Comparison of ENCODE assay signal across 8 cellular contexts in the genomic region with DNA sequence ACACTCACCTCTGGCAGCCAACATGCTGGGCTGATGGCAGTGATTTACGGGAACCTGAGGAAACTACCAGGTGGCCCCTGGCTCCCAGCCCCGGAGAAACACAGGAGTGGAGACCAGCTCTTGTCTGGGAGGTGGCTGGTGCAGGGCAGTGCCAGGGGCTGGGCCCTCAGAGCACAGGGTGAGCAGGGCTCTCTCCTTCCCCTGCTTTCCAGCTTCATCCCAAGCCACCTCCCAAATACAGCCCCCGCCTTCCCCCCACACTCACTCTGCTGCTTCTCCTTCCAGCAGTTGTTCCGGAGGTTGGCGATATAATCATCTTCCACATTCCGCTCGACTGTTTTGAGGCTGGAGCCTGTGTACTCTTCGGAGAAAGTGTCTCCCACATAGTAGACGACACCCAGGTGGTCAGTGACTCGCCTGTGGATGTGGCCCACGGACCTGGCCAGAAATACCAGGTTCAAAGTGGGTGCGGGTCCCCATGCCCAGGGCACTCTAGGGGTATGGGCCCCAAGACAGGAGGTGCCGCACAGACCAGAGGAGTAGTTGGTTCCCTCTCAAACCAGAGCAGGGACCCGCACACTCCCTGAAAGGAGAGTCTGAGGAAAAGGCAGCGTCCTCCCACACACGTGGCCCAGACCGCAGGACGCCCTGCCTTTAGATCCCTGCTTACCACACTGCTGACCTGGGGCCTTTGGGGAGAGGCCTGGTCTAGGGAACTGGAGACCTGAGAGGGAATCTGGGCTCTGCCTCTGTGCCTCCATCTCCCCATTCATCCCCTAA. TPM values are rescaled to one million over a fixed set of nuclear protein-coding genes. Genes with fewer than 3 reads are reported as not detected.
A peak's percentile ranks its signal among the peaks of the same experiment; 100 is the strongest.
DNase-seq lines count a peak whose midpoint lies in the region; ATAC-seq and TF ChIP-seq lines count a peak whose summit lies in the region.

No MANE protein-coding gene starts in this region.

- ATAC-seq in HCT116 (no peak), GM18519 (IDR thresholded peaks at IDR 0.05; ENCODE audit: low FRiP score, unreplicated experiment) (no peak), HG03025 (IDR thresholded peaks at IDR 0.05; ENCODE audit: low FRiP score, unreplicated experiment) (no peak), HG02571 (IDR thresholded peaks at IDR 0.05; ENCODE audit: unreplicated experiment) (no peak)

- H3K4me3 ChIP-seq in HCT116 (replicated peaks in 1 of 2; ENCODE audit: low read depth in 1 of 2, low read length in 2 of 2) (no peak overlapping the region), left ventricle myocardium inferior (peak overlapping the region; percentile 17), skeletal muscle tissue (ENCODE audit: low read length in 3 of 3) (no peak overlapping the region)

- no peak overlapping the region for H2AFZ ChIP-seq in HCT116 (ENCODE audit: low read depth, low read length, poor library complexity, severe bottlenecking)

- no peak overlapping the region; the same call in 1 of the 2 replicates for H3K4me2 ChIP-seq in HCT116 (ENCODE audit: low read length)

- peak overlapping the region; percentile 77 for H3K4me3 Mint-ChIP-seq in activated T-helper 1 cell treated with anti-CD3 and anti-CD28 coated beads, Interleukin-12 subunit alpha, Interleukin-12 subunit beta, Interleukin-2, Interleukin-4 antibody, amounts not matched to agents 30 ng/mL and 10 ng/mL and 1 ng/mL, durations not matched to agents 14 hours and 24 hours and 36 hours

- no peaks in the 10 kb centered on the region for H3K27me3 Mint-ChIP-seq in activated T-helper 1 cell treated with anti-CD3 and anti-CD28 coated beads, Interleukin-12 subunit alpha, Interleukin-12 subunit beta, Interleukin-2, Interleukin-4 antibody, amounts not matched to agents 30 ng/mL and 10 ng/mL and 1 ng/mL, durations not matched to agents 14 hours and 24 hours and 36 hours (ENCODE audit: insufficient read depth)

- DNase-seq in HCT116 (ENCODE audit: low read depth, low spot score): no peak
- DNase-seq in activated T-helper 1 cell treated with anti-CD3 and anti-CD28 coated beads, Interleukin-12 subunit alpha, Interleukin-12 subunit beta, Interleukin-2, Interleukin-4 antibody, amounts not matched to agents 30 ng/mL and 10 ng/mL and 1 ng/mL, durations not matched to agents 14 hours and 24 hours and 36 hours (ENCODE audit: low spot score): no peak
- peak; percentile 17 for DNase-seq in left ventricle myocardium inferior
- DNase-seq in ecto neural progenitor cell (ENCODE audit: low spot score): no peak

- H3K4me1 Mint-ChIP-seq in activated T-helper 1 cell treated with anti-CD3 and anti-CD28 coated beads, Interleukin-12 subunit alpha, Interleukin-12 subunit beta, Interleukin-2, Interleukin-4 antibody, amounts not matched to agents 30 ng/mL and 10 ng/mL and 1 ng/mL, durations not matched to agents 14 hours and 24 hours and 36 hours (ENCODE audit: low read depth): peaks cover 68% of the 10 kb centered on the region

- no peaks in the 10 kb centered on the region for H3K27me3 ChIP-seq in HCT116 (ENCODE audit: insufficient read depth, low read length)
- no peaks in the 10 kb centered on the region for H3K27me3 ChIP-seq in left ventricle myocardium inferior (ENCODE audit: low read depth)
- H3K27me3 ChIP-seq in skeletal muscle tissue (ENCODE audit: control insufficient read depth in 3 of 3, insufficient read depth in 3 of 3, low read length in 3 of 3): no peaks in the 10 kb centered on the region

- intact Hi-C loops in HCT116 (cut with micrococcal nuclease): loop anchor here (1.0 to 2.0 kb wide), 4 partner anchors 60 to 440 kb away; no protein-coding TSS in a partner anchor
- intact Hi-C loops in activated T-helper 1 cell treated with anti-CD3 and anti-CD28 coated beads, Interleukin-12 subunit alpha, Interleukin-12 subunit beta, Interleukin-2, Interleukin-4 antibody, amounts not matched to agents 30 ng/mL and 10 ng/mL and 1 ng/mL, durations not matched to agents 14 hours and 24 hours and 36 hours (cut with micrococcal nuclease): loop anchor here (2.0 kb wide), 1 partner anchor 380 kb away; no protein-coding TSS in a partner anchor
- intact Hi-C loops in left ventricle myocardium inferior (cut with micrococcal nuclease): loop anchor here (5.0 to 10.0 kb wide), 3 partner anchors 92 to 284 kb away; no protein-coding TSS in a partner anchor

- no peak for TF ChIP-seq RAD21 in HCT116 (IDR thresholded peaks at IDR 0.05; ENCODE audit: low read depth)

- peaks cover 32% of the 10 kb centered on the region for H3K36me3 Mint-ChIP-seq in activated T-helper 1 cell treated with anti-CD3 and anti-CD28 coated beads, Interleukin-12 subunit alpha, Interleukin-12 subunit beta, Interleukin-2, Interleukin-4 antibody, amounts not matched to agents 30 ng/mL and 10 ng/mL and 1 ng/mL, durations not matched to agents 14 hours and 24 hours and 36 hours (ENCODE audit: low read depth)

- POLR2A ChIA-PET in HCT116 (lab: Charles Lee): interaction anchor here (1.1 to 12.3 kb wide), 5 partner anchors 16 to 63 kb away, joined by 3 to 274 read pairs (median 11); a partner anchor contains a TSS

- H4K20me1 ChIP-seq in HCT116 (ENCODE audit: insufficient read depth): no peaks in the 10 kb centered on the region

- no peaks in the 10 kb centered on the region for H3K9me2 ChIP-seq in HCT116 (ENCODE audit: insufficient read depth)

- no peak overlapping the region for H3K9ac ChIP-seq in HCT116 (ENCODE audit: low read length)
- H3K9ac ChIP-seq in skeletal muscle tissue (ENCODE audit: low read depth in 1 of 3, low read length in 3 of 3): peak overlapping the region; percentile 19 to 75 (median 68)

- H3K9me3 Mint-ChIP-seq in activated T-helper 1 cell treated with anti-CD3 and anti-CD28 coated beads, Interleukin-12 subunit alpha, Interleukin-12 subunit beta, Interleukin-2, Interleukin-4 antibody, amounts not matched to agents 30 ng/mL and 10 ng/mL and 1 ng/mL, durations not matched to agents 14 hours and 24 hours and 36 hours: no peaks in the 10 kb centered on the region

- RAD21 ChIA-PET in HCT116 (lab: Charles Lee; ENCODE audit: low non-redundant PET in 1 of 2, low total read pairs in 2 of 2, uncharacterized antibody in 2 of 2, unreplicated experiment in 2 of 2): interaction anchor here in 1 of 2 experiments (0.8 to 1.0 kb wide), 2 partner anchors 211 to 288 kb away, joined by 3 to 4 read pairs; no protein-coding TSS in a partner anchor

- H3K79me2 ChIP-seq in HCT116 (ENCODE audit: insufficient read depth, low read length): no peaks in the 10 kb centered on the region

- CTCF ChIA-PET in HCT116 (lab: Charles Lee): interaction anchor here (0.6 to 2.3 kb wide), 13 partner anchors 11 to 441 kb away, joined by 3 to 17 read pairs (median 3); no protein-coding TSS in a partner anchor

- peak overlapping the region; percentile 35; the same call in 1 of the 2 replicates for H3K27ac ChIP-seq in HCT116 (ENCODE audit: low read depth, low read length)
- H3K27ac ChIP-seq in left ventricle myocardium inferior (replicated peaks): peak overlapping the region; percentile 95
- peak overlapping the region; percentile 92 for H3K27ac ChIP-seq in skeletal muscle tissue (ENCODE audit: low read depth, low read length)

- TF ChIP-seq POLR2A in HCT116 (IDR thresholded peaks at IDR 0.05; ENCODE audit: borderline replicate concordance, extremely low read depth, insufficient read depth, insufficient read length): no peak

- no TSS peak for BruUV-seq in HCT116 (replicated peaks; lab: Mats Ljungman, UMichigan)

- H3K36me3 ChIP-seq in HCT116 (ENCODE audit: control insufficient read depth in 1 of 2, insufficient read depth in 2 of 2, low read length in 2 of 2): peaks cover 5 to 13% of the 10 kb centered on the region in 2 experiments; a peak in 2 of 4 replicates
- H3K36me3 ChIP-seq in left ventricle myocardium inferior: peaks cover 45% of the 10 kb centered on the region
- H3K36me3 ChIP-seq in skeletal muscle tissue (ENCODE audit: control insufficient read depth in 3 of 3, insufficient read depth in 3 of 3, low read length in 3 of 3): peaks cover 23 to 26% (median 25%) of the 10 kb centered on the region in 3 donors

- peaks cover 16 to 30% of the 10 kb centered on the region in 2 experiments for H3K4me1 ChIP-seq in HCT116 (ENCODE audit: control insufficient read depth in 1 of 2, insufficient read depth in 2 of 2, low read length in 2 of 2)
- H3K4me1 ChIP-seq in left ventricle myocardium inferior: peaks cover 75% of the 10 kb centered on the region
- peaks cover 44 to 48% (median 48%) of the 10 kb centered on the region in 3 donors for H3K4me1 ChIP-seq in skeletal muscle tissue (ENCODE audit: control insufficient read depth in 3 of 3, insufficient read depth in 3 of 3, low read length in 3 of 3)

- no peak for TF ChIP-seq CTCF in HCT116 (IDR thresholded peaks at IDR 0.05 in 2 of 3, conservative IDR thresholded peaks at IDR 0.05 in 1 of 3; ENCODE audit: borderline replicate concordance in 1 of 3, insufficient read depth in 1 of 3, low read depth in 2 of 3, low read length in 2 of 3)
- no peak for TF ChIP-seq CTCF in left ventricle myocardium inferior (IDR thresholded peaks at IDR 0.05; ENCODE audit: borderline replicate concordance)

- no peaks in the 10 kb centered on the region for H3K9me3 ChIP-seq in HCT116 (ENCODE audit: control insufficient read depth in 1 of 2, insufficient read depth in 1 of 2, low read depth in 1 of 2, low read length in 2 of 2)
- H3K9me3 ChIP-seq in left ventricle myocardium inferior (replicated peaks): no peaks in the 10 kb centered on the region
- H3K9me3 ChIP-seq in skeletal muscle tissue (ENCODE audit: control insufficient read depth in 3 of 3, low read length in 3 of 3): no peaks in the 10 kb centered on the region

- peak overlapping the region; percentile 91 for H3K27ac Mint-ChIP-seq in activated T-helper 1 cell treated with anti-CD3 and anti-CD28 coated beads, Interleukin-12 subunit alpha, Interleukin-12 subunit beta, Interleukin-2, Interleukin-4 antibody, amounts not matched to agents 30 ng/mL and 10 ng/mL and 1 ng/mL, durations not matched to agents 14 hours and 24 hours and 36 hours

TF ChIP-seq in HCT116, 20 proteins besides CTCF, POLR2A, EP300 and RAD21 (continues in another document):
- no peak for TF ChIP-seq FOSL1 (IDR thresholded peaks at IDR 0.05; ENCODE audit: low read depth)
- TF ChIP-seq, protein P1, sequence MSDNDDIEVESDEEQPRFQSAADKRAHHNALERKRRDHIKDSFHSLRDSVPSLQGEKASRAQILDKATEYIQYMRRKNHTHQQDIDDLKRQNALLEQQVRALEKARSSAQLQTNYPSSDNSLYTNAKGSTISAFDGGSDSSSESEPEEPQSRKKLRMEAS (IDR thresholded peaks at IDR 0.05): no peak
- no peak for TF ChIP-seq CEBPB (IDR thresholded peaks at IDR 0.05; ENCODE audit: low read depth)

RNA-seq across cellular contexts. Expression of a gene that starts 18.3 kb away (rescaled TPM):
- total RNA-seq in HCT116 (2021; ENCODE audit: unreplicated experiment) (25.8 TPM), left ventricle myocardium inferior (25.6 TPM), skeletal muscle tissue (13.0 TPM)
- 19.8 and 23.4 TPM in 2 replicates for polyA plus RNA-seq in HCT116 (2012)
- 32.4 and 38.0 TPM in 2 replicates for total RNA-seq in activated T-helper 1 cell treated with anti-CD3 and anti-CD28 coated beads, Interleukin-12 subunit alpha, Interleukin-12 subunit beta, Interleukin-2, Interleukin-4 antibody, amounts not matched to agents 30 ng/mL and 10 ng/mL and 1 ng/mL, durations not matched to agents 14 hours and 24 hours and 36 hours

Comparison
In these comparisons a context has a peak if more than half of its experiments do, and no peak if none do; other contexts are left out.
1. H3K27ac ChIP-seq: peak in every context shown above with its lines; median percentile 95 in left ventricle myocardium inferior; 92 in skeletal muscle tissue; 35 in HCT116.